ENCODE assay signal across 17 cellular contexts in the genomic region with DNA sequence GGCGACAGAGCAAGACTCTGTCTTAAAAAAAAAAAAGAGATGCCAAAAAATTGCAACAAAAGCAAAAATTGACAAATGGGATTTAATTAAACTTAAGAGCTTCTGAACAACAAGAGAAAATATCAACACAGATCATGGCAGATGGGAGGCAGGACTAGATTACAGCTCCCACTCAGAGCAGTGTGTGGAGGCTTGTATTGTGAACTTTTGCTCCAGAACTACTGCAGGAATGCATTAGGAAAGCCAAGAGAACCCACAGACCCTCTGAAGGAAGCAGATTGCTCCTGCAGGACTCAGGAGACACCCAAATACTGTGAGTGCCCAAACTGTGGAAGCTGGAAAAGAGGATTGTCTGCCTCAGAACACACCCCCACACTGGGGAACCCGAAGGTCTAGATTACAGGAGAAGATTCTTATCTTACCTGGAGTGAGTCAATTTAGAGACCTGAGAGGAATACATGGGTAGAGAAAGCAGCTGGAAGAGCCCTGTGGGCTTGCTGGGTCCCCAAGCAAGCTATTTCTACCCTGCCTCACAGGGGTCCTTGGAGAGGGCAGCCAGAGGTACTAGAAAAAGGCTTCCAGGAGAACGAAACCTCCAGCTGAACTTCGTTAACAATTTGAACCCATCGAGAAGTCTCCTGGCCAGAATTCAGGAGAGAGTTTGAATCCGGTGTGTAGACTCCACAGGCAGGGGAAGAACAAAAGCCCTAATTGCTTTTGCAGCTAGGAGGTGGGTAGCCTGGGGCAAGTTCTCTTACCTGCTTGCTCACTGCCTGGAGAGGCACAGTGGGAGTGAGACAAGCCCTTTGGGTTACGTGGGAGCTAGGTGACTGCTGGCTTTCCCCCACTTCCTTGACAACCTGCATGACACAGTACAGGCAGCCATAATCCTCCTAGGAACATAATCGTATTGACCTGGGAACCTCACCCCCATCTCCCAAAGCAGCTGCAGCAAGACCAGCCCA.
"Had no signal": no experiment of that assay in that cellular context is flagged by ENCODE, and none has a peak within 500 bp of the region (broad histone marks: within the 10 kb centered on the region; RNA-seq: fewer than 3 reads in every experiment).

No MANE protein-coding gene starts in this region.

- H3K36me3 Mint-ChIP-seq: naive B cell had no signal

- H3K27me3 ChIP-seq: esophagus squamous epithelium, gastroesophageal sphincter, left lung, stomach, testis, upper lobe of left lung had no signal

- DNase-seq: activated CD4-positive, alpha-beta T cell treated with anti-CD3 and anti-CD28 coated beads for 1 hour; activated CD4-positive, alpha-beta T cell treated with anti-CD3 and anti-CD28 coated beads, Interleukin-2, amount 50 U/mL, for 4 hours; activated naive CD4-positive, alpha-beta T cell treated with anti-CD3 and anti-CD28 coated beads for 36 hours; central memory CD4-positive, alpha-beta T cell; effector CD4-positive, alpha-beta T cell; esophagus squamous epithelium; left lung; naive B cell; stimulated activated CD4-positive, alpha-beta T cell treated with anti-CD3 and anti-CD28 coated beads, Interleukin-12 subunit alpha, Interleukin-12 subunit beta, amount 100 ng/mL, for 4 hours; stimulated activated CD4-positive, alpha-beta T cell treated with anti-CD3 and anti-CD28 coated beads, Interleukin-2, amount 100 ng/mL, for 24 hours; stomach; T1000; testis; upper lobe of left lung had no signal

- H3K9me3 ChIP-seq: gastroesophageal sphincter, stomach, testis, upper lobe of left lung had no signal

- H3K4me3 Mint-ChIP-seq: activated naive CD4-positive, alpha-beta T cell treated with anti-CD3 and anti-CD28 coated beads for 36 hours; activated T-helper 17 cell treated with anti-CD3 and anti-CD28 coated beads, Interleukin-2, amount 50 U/mL, for 72 hours; naive B cell had no signal

- H3K27me3 Mint-ChIP-seq: naive B cell had no signal

- H3K36me3 ChIP-seq: esophagus squamous epithelium, gastroesophageal sphincter, left lung, stomach, upper lobe of left lung had no signal

- H3K27ac ChIP-seq: coronary artery, esophagus squamous epithelium, gastroesophageal sphincter, left lung, stomach, testis, upper lobe of left lung had no signal

- H3K4me1 ChIP-seq: esophagus squamous epithelium, gastroesophageal sphincter, left lung, stomach, testis, upper lobe of left lung had no signal

- ATAC-seq: activated T-helper 17 cell treated with anti-CD3 and anti-CD28 coated beads, Interleukin-2, amount 50 U/mL, for 72 hours; gastroesophageal sphincter; left lung had no signal

- H3K4me3 ChIP-seq: coronary artery, esophagus squamous epithelium, gastroesophageal sphincter, left lung, stomach, testis, upper lobe of left lung had no signal

- H3K27ac Mint-ChIP-seq: activated naive CD4-positive, alpha-beta T cell treated with anti-CD3 and anti-CD28 coated beads for 36 hours; activated T-helper 17 cell treated with anti-CD3 and anti-CD28 coated beads, Interleukin-2, amount 50 U/mL, for 72 hours; naive B cell had no signal

- H3K4me1 Mint-ChIP-seq: activated T-helper 17 cell treated with anti-CD3 and anti-CD28 coated beads, Interleukin-2, amount 50 U/mL, for 72 hours; naive B cell had no signal
